ENCODE assay signal across 1 cellular context in the genomic region with DNA sequence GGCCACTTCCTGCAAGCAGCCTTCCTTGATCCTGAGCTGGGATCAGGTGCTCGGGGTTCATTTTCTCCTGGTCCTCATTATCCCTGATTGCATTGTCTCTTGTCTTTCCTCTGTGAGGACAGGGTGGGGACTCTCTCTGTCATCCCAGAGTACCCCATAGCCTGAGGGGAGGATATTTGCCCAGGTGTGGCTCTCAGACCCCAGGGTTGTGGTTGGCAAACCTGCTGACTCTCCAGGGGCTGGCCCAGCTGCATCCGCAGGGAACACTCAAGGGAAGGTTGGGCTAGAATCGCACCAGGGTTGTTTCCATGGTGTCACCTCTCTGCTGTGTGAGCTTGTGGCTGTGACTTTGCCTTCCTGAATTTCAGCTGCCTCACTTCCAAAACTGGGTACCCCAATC.
TF ChIP-seq lines count a peak whose summit lies in the region.

No MANE protein-coding gene starts in this region.

TF ChIP-seq in K562, 482 proteins besides CTCF, POLR2A, EP300 and RAD21 (continued from another document):
- TF ChIP-seq RBM15 (IDR thresholded peaks at IDR 0.05; ENCODE audit: insufficient read depth, low read length) = no peak
